ENCODE assay signal across 33 cellular contexts in the genomic region with DNA sequence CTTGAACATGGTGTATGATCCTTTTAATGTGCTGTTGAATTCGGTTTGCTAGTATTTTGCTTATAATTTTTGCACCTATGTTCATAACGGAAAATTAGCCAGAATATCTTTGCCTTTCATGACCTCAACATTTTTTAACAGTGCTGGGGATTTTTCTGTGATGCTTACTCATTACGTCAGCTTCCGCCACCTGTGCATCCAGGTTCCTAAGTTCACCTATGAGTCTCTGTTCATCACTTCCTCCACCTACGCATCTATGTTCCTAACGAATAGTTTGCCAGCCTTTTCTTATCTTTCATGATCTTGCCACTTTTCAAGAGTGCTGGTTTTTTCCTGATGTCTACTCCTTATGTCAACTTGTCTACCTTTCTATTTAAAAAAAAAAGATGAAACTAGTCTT. TPM values are rescaled to one million over a fixed set of nuclear protein-coding genes. Genes with fewer than 3 reads are reported as not detected.
"Had no signal": no experiment of that assay in that cellular context is flagged by ENCODE, and none has a peak within 500 bp of the region (broad histone marks: within the 10 kb centered on the region; RNA-seq: fewer than 3 reads in every experiment).

No MANE protein-coding gene starts in this region.

- DNase-seq: activated B cell treated with CpG ODN at 0.5 μM for 24 hours; activated CD4-positive, alpha-beta memory T cell treated with anti-CD3 and anti-CD28 coated beads, Interleukin-2, amount 10 ng/mL, durations not matched to agents 7 days and 5 days; activated CD4-positive, alpha-beta T cell treated with anti-CD3 and anti-CD28 coated beads for 1 hour; activated CD4-positive, alpha-beta T cell treated with anti-CD3 and anti-CD28 coated beads for 36 hours; activated CD4-positive, alpha-beta T cell treated with anti-CD3 and anti-CD28 coated beads for 48 hours; activated CD4-positive, alpha-beta T cell treated with anti-CD3 and anti-CD28 coated beads, Interleukin-2, amount 10 ng/mL, durations not matched to agents 7 days and 5 days; activated CD4-positive, alpha-beta T cell treated with anti-CD3 and anti-CD28 coated beads, Interleukin-2, amount 50 U/mL, for 48 hours; activated CD8-positive, alpha-beta memory T cell treated with anti-CD3 and anti-CD28 coated beads for 24 hours; activated CD8-positive, alpha-beta memory T cell treated with anti-CD3 and anti-CD28 coated beads, Interleukin-2, amount 10 ng/mL, durations not matched to agents 7 days and 5 days; activated CD8-positive, alpha-beta memory T cell treated with anti-CD3 and anti-CD28 coated beads, Interleukin-2, amount 50 U/mL, for 48 hours; activated CD8-positive, alpha-beta T cell treated with anti-CD3 and anti-CD28 coated beads, Interleukin-2, amount 10 ng/mL, durations not matched to agents 7 days and 5 days; activated effector memory CD4-positive, alpha-beta T cell treated with Interleukin-2 at 50 U/mL for 16 hours; activated gamma-delta T cell; activated naive CD4-positive, alpha-beta T cell treated with anti-CD3 and anti-CD28 coated beads, Interleukin-2, amount 10 ng/mL, durations not matched to agents 7 days and 5 days; activated naive CD4-positive, alpha-beta T cell treated with Interleukin-2 at 50 U/mL for 16 hours; activated naive CD8-positive, alpha-beta T cell treated with anti-CD3 and anti-CD28 coated beads, Interleukin-2, amount 10 ng/mL, durations not matched to agents 7 days and 5 days; activated naive CD8-positive, alpha-beta T cell treated with anti-CD3 and anti-CD28 coated beads, Interleukin-2, amount 50 U/mL, for 24 hours; activated T-cell treated with anti-CD3 and anti-CD28 coated beads, Interleukin-2, amount 50 U/mL, for 24 hours; activated T-cell treated with anti-CD3 and anti-CD28 coated beads, Interleukin-2, amount 50 U/mL, for 48 hours; amygdala; anterior cingulate cortex; caudate nucleus; SW 1271; T-helper 1 cell; T-helper 2 cell; T-helper 9 cell had no signal

- FAIRE-seq: TTC549 had no signal

- H3K36me3 ChIP-seq: ascending aorta, cardiac muscle cell had no signal

- H3K27ac ChIP-seq: ascending aorta, cardiac muscle cell, VCaP had no signal

- H3K27me3 ChIP-seq: ascending aorta, cardiac muscle cell had no signal

- ATAC-seq: activated CD4-positive, alpha-beta T cell treated with anti-CD3 and anti-CD28 coated beads for 36 hours; activated CD4-positive, CD25-positive, alpha-beta regulatory T cell treated with anti-CD3 and anti-CD28 coated beads, Interleukin-2, amount 50 U/mL, for 24 hours; activated CD8-positive, alpha-beta memory T cell treated with anti-CD3 and anti-CD28 coated beads, Interleukin-2, amount 10 ng/mL, durations not matched to agents 7 days and 5 days; activated CD8-positive, alpha-beta T cell treated with anti-CD3 and anti-CD28 coated beads, Interleukin-2, amount 10 ng/mL, durations not matched to agents 7 days and 5 days; activated naive CD8-positive, alpha-beta T cell treated with anti-CD3 and anti-CD28 coated beads, Interleukin-2, amount 50 U/mL, for 24 hours had no signal

- H3K4me1 ChIP-seq: ascending aorta had no signal

- H3K4me3 ChIP-seq: ascending aorta, cardiac muscle cell had no signal

RNA-seq across cellular contexts. Expression of gene AADACL2, which starts 16.5 kb away (rescaled TPM):
- total RNA-seq: activated B cell treated with CpG ODN at 0.5 μM for 24 hours; activated CD4-positive, alpha-beta memory T cell treated with anti-CD3 and anti-CD28 coated beads, Interleukin-2, amount 10 ng/mL, durations not matched to agents 7 days and 5 days; activated CD4-positive, alpha-beta T cell treated with anti-CD3 and anti-CD28 coated beads for 36 hours; activated CD4-positive, alpha-beta T cell treated with anti-CD3 and anti-CD28 coated beads, Interleukin-2, amount 10 ng/mL, durations not matched to agents 7 days and 5 days; activated CD8-positive, alpha-beta memory T cell treated with anti-CD3 and anti-CD28 coated beads, Interleukin-2, amount 10 ng/mL, durations not matched to agents 7 days and 5 days; activated CD8-positive, alpha-beta T cell treated with anti-CD3 and anti-CD28 coated beads, Interleukin-2, amount 10 ng/mL, durations not matched to agents 7 days and 5 days; activated naive CD8-positive, alpha-beta T cell treated with anti-CD3 and anti-CD28 coated beads, Interleukin-2, amount 10 ng/mL, durations not matched to agents 7 days and 5 days; activated T-helper 2 cell treated with anti-CD3 and anti-CD28 coated beads, Interferon-gamma antibody, Interleukin-2, Interleukin-4, amounts not matched to agents 10 μg/mL and 5 μg/mL and 100 μg/mL, durations not matched to agents 14 hours and 24 hours and 36 hours; ascending aorta; cardiac muscle cell; cerebellum had no signal
- polyA plus RNA-seq: cardiac muscle cell had no signal
